ENCODE assay signal across 8 cellular contexts in the genomic region with DNA sequence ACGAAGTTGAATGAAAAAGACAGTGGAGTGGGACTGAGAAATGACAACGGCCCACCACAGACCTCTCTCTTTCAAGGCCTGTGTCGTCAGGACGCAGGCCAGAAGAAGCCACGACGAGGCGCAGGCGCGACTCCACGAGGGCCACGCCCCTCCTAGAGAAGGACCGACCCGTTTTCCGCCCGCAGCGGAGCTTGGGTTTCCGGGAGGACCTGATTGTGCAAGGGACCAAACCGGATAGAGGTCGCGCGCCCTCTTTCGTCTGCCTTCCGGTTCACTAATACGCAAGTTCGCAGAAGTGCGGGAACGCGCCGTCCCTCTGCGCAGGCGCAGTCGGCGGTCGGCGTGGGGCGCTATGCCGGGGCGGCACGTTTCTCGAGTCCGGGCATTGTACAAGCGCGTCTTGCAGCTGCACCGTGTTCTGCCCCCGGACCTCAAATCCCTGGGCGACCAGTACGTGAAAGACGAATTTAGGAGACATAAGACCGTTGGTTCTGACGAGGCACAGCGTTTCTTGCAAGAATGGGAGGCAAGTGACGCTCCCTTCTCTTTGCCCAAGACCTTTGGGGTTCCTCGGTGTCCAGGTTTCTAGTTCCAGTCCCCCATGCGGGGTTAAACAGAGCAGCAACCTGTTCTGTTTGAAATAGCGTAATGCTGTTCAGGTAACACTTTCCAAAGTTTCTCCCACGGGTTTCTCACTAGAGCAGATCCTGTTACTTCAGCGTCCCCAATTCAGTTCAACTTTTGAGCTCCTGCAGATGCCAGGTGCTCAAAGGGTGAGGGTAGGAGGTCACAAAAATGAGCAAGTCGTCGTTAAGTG. TPM values are rescaled to one million over a fixed set of nuclear protein-coding genes. Genes with fewer than 3 reads are reported as not detected.
A peak's percentile ranks its signal among the peaks of the same experiment; 100 is the strongest.
DNase-seq lines count a peak whose midpoint lies in the region; ATAC-seq and TF ChIP-seq lines count a peak whose summit lies in the region.

A gene (plus strand): TSS at position 327 of the 817 bp plus-strand sequence. CDS start 26 bp downstream, at position 353.

- H3K4me1 Mint-ChIP-seq in activated B cell treated with CpG ODN at 0.5 μM for 24 hours, result peaks cover 41% of the 10 kb centered on the region

- peaks cover 3% of the 10 kb centered on the region for H3K9me3 Mint-ChIP-seq in activated B cell treated with CpG ODN at 0.5 μM for 24 hours

- intact Hi-C loops in activated B cell treated with CpG ODN at 0.5 μM for 24 hours (cut with micrococcal nuclease), result loop anchor here (1.0 to 10.0 kb wide), 10 partner anchors 62 to 1761 kb away; a partner anchor contains a TSS

- CTCF ChIA-PET in activated B cell treated with CpG ODN at 0.5 μM for 24 hours (lab: Charles Lee), result interaction anchor here (1.0 to 2.6 kb wide), 7 partner anchors 12 to 718 kb away, joined by 3 to 13 read pairs (median 4); no protein-coding TSS in a partner anchor

- TF ChIP-seq POLR2A in GM18951 (IDR thresholded peaks at IDR 0.05; ENCODE audit: extremely low read depth, insufficient read depth, insufficient read length), result peak; percentile 97

- TF ChIP-seq CTCF in AG09319 (IDR thresholded peaks at IDR 0.05; ENCODE audit: low read depth, low read length) (peak; percentile 17), activated B cell treated with CpG ODN at 0.5 μM for 24 hours (IDR thresholded peaks at IDR 0.05) (no peak)

- no peaks in the 10 kb centered on the region for H3K27me3 Mint-ChIP-seq in activated B cell treated with CpG ODN at 0.5 μM for 24 hours

- H3K36me3 Mint-ChIP-seq in activated B cell treated with CpG ODN at 0.5 μM for 24 hours (ENCODE audit: low read depth), result peaks cover 10% of the 10 kb centered on the region

- POLR2A ChIA-PET in activated B cell treated with CpG ODN at 0.5 μM for 24 hours (lab: Charles Lee), result interaction anchor here (0.5 to 3.8 kb wide), 9 partner anchors 18 to 1085 kb away, joined by 3 to 52 read pairs (median 3); a partner anchor contains a TSS

- peak within 1 kb of the TSS; percentile 95 for H3K4me3 Mint-ChIP-seq in activated B cell treated with CpG ODN at 0.5 μM for 24 hours

- in situ Hi-C loops in GM18951 (cut with MboI; ENCODE audit: low sequenced_read_pairs, unreplicated experiment), result no loop called here

- ATAC-seq in HG03196 (IDR thresholded peaks at IDR 0.05; ENCODE audit: unreplicated experiment) (peak; percentile 97), activated B cell treated with CpG ODN at 0.5 μM for 24 hours (ENCODE audit: low read depth) (peak; percentile 87)

- peak within 1 kb of the TSS; percentile 96 for H3K27ac Mint-ChIP-seq in activated B cell treated with CpG ODN at 0.5 μM for 24 hours

- DNase-seq in AG09319 (ENCODE audit: extremely low read depth, low read depth), result peak; percentile 97
- DNase-seq in NCI-H345 (lab: John Stamatoyannopoulos, UW), result peak; percentile 99
- DNase-seq in activated B cell treated with CpG ODN at 0.5 μM for 24 hours, result peak; percentile 96
- DNase-seq in central memory CD4-positive, alpha-beta T cell, result peak; percentile 98
- DNase-seq in inferior parietal cortex (ENCODE audit: extremely low spot score), result peak; percentile 97
- DNase-seq in stimulated activated CD4-positive, alpha-beta T cell treated with anti-CD3 and anti-CD28 coated beads, Interleukin-12 subunit alpha, Interleukin-12 subunit beta, amount 100 ng/mL, for 24 hours (ENCODE audit: low read depth in 2 of 2), result peak; percentile 95 to 98

RNA-seq across cellular contexts. Expression of the gene that starts here (rescaled TPM):
- total RNA-seq in activated B cell treated with CpG ODN at 0.5 μM for 24 hours, result 20.6 and 24.2 TPM in 2 replicates

Comparison
In these comparisons a context has a peak if more than half of its experiments do, and no peak if none do; other contexts are left out.
1. Peak in every context shown above with its lines: DNase-seq and ATAC-seq.